Comparison of ENCODE assay signal across 15 cellular contexts in genomic region chr5:37991903-37992299, GRCh38.
A peak's percentile ranks its signal among the peaks of the same experiment; 100 is the strongest.
DNase-seq lines count a peak whose midpoint lies in the region; ATAC-seq and TF ChIP-seq lines count a peak whose summit lies in the region.
"Had no signal": no experiment of that assay in that cellular context is flagged by ENCODE, and none has a peak within 500 bp of the region (broad histone marks: within the 10 kb centered on the region; RNA-seq: fewer than 3 reads in every experiment).

No MANE protein-coding gene starts in this region.

- H3K27me3 Mint-ChIP-seq in GM23338 (ENCODE audit: insufficient read depth, low read depth, poor library complexity) = peaks cover 9% of the 10 kb centered on the region
- H3K27me3 Mint-ChIP-seq in nephron progenitor cell (ENCODE audit: low read depth, poor library complexity) = peaks cover 9% of the 10 kb centered on the region

- H3K9me3 Mint-ChIP-seq in GM23338 (no peaks in the 10 kb centered on the region), nephron progenitor cell (no peaks in the 10 kb centered on the region)
- H3K9me3 Mint-ChIP-seq: CD8-positive, alpha-beta T cell; H9 had no signal

- H3K27me3 ChIP-seq in GM23338 (ENCODE audit: insufficient read depth) (no peaks in the 10 kb centered on the region), smooth muscle cell (ENCODE audit: low read depth) (no peaks in the 10 kb centered on the region)
- H3K27me3 ChIP-seq: BE2C had no signal

- no peak for ATAC-seq in GM23338
- no peak for ATAC-seq in GM21717 (IDR thresholded peaks at IDR 0.05; ENCODE audit: unreplicated experiment)
- ATAC-seq: A549; CD8-positive, alpha-beta T cell had no signal

- H3K4me2 ChIP-seq in GM23338 (no peak overlapping the region), smooth muscle cell (no peak overlapping the region)
- H3K4me2 ChIP-seq: A549 had no signal

- H3K9me2 ChIP-seq in GM23338 (ENCODE audit: insufficient read depth) = no peaks in the 10 kb centered on the region

- H3K4me3 Mint-ChIP-seq in GM23338 (no peak overlapping the region), nephron progenitor cell (peak overlapping the region; percentile 25)
- H3K4me3 Mint-ChIP-seq: CD8-positive, alpha-beta T cell; H9 had no signal

- 95% methylated on average over 4 of the region's 4 CpGs for WGBS in smooth muscle cell (ENCODE audit: low lambda C conversion rate)

- H2AFZ ChIP-seq in GM23338 (peak overlapping the region; percentile 28; the same call in 1 of the 2 replicates), smooth muscle cell (ENCODE audit: low read depth) (peak overlapping the region; percentile 26)
- H2AFZ ChIP-seq: GM23248 had no signal

- no peaks in the 10 kb centered on the region for H3F3A ChIP-seq in GM23338 (replicated peaks; ENCODE audit: low read depth)
- no peaks in the 10 kb centered on the region for H3F3A ChIP-seq in smooth muscle cell (ENCODE audit: low read depth)

- no peak overlapping the region for H3K27ac Mint-ChIP-seq in GM23338
- no peak overlapping the region for H3K27ac Mint-ChIP-seq in nephron progenitor cell
- H3K27ac Mint-ChIP-seq: CD8-positive, alpha-beta T cell had no signal

- no peaks in the 10 kb centered on the region for H3K79me2 ChIP-seq in GM23338 (replicated peaks; ENCODE audit: insufficient read depth)
- no peaks in the 10 kb centered on the region for H3K79me2 ChIP-seq in smooth muscle cell (ENCODE audit: low read depth)

- H3K4me1 ChIP-seq in GM23338 (ENCODE audit: insufficient read depth) = no peaks in the 10 kb centered on the region
- no peaks in the 10 kb centered on the region for H3K4me1 ChIP-seq in smooth muscle cell (ENCODE audit: low read depth)
- H3K4me1 ChIP-seq: A549, BE2C had no signal

- H3K4me1 Mint-ChIP-seq in GM23338 (no peaks in the 10 kb centered on the region), nephron progenitor cell (peaks cover 22% of the 10 kb centered on the region)

- no peak for DNase-seq in GM23338 (ENCODE audit: low spot score)
- peak; percentile 14 for DNase-seq in HuH-7 (ENCODE audit: low spot score)
- no peak for DNase-seq in nephron progenitor cell
- DNase-seq in smooth muscle cell (lab: John Stamatoyannopoulos, UW; ENCODE audit: unreplicated experiment) = no peak
- DNase-seq in NAMALWA (ENCODE audit: low spot score) = no peak
- DNase-seq: BE2C; CD8-positive, alpha-beta T cell; COR-L47; DMS153; GF-D8; GM23248; H9 had no signal

- H3K4me3 ChIP-seq in GM23338 (no peak overlapping the region), smooth muscle cell (no peak overlapping the region)
- H3K4me3 ChIP-seq: A549, GM23248 had no signal

- no peaks in the 10 kb centered on the region for H3K9me3 ChIP-seq in smooth muscle cell (replicated peaks; ENCODE audit: low read depth)
- H3K9me3 ChIP-seq: A549, BE2C had no signal

- H3K36me3 ChIP-seq in GM23338 (ENCODE audit: insufficient read depth) (no peaks in the 10 kb centered on the region), smooth muscle cell (ENCODE audit: low read depth) (no peaks in the 10 kb centered on the region)
- H3K36me3 ChIP-seq: BE2C had no signal

- no peak for TF ChIP-seq CTCF in GM23338 (conservative IDR thresholded peaks at IDR 0.05; ENCODE audit: low read depth in 2 of 2)
- TF ChIP-seq CTCF in nephron progenitor cell (IDR thresholded peaks at IDR 0.05) = no peak
- TF ChIP-seq CTCF in smooth muscle cell (IDR thresholded peaks at IDR 0.05; ENCODE audit: borderline replicate concordance, insufficient read depth, poor library complexity, severe bottlenecking) = no peak

- no peak overlapping the region for H3K27ac ChIP-seq in GM23338 (ENCODE audit: low read depth)
- no peak overlapping the region for H3K27ac ChIP-seq in smooth muscle cell (ENCODE audit: low read depth)
- H3K27ac ChIP-seq: A549, C4-2B, GM23248 had no signal

- H4K20me1 ChIP-seq in GM23338 (replicated peaks; ENCODE audit: insufficient read depth) (no peaks in the 10 kb centered on the region), smooth muscle cell (ENCODE audit: low read depth) (no peaks in the 10 kb centered on the region)

- H3K36me3 Mint-ChIP-seq in GM23338 (ENCODE audit: low read depth) (no peaks in the 10 kb centered on the region), nephron progenitor cell (ENCODE audit: low read depth) (no peaks in the 10 kb centered on the region)
- H3K36me3 Mint-ChIP-seq: CD8-positive, alpha-beta T cell had no signal

- H3K9ac ChIP-seq in smooth muscle cell (ENCODE audit: low read depth) = no peak overlapping the region
- H3K9ac ChIP-seq: GM23248 had no signal

TF ChIP-seq in GM23338, 12 proteins besides CTCF, POLR2A, EP300 and RAD21 (continues in another document):
- TF ChIP-seq POLR2AphosphoS5 (IDR thresholded peaks at IDR 0.05; ENCODE audit: low read depth) (no peak), NANOG (IDR thresholded peaks at IDR 0.05; ENCODE audit: borderline replicate concordance) (no peak), ZNF462 (CRISPR knock-in tag; IDR thresholded peaks at IDR 0.05) (no peak), CREB1 (CRISPR knock-in tag; IDR thresholded peaks at IDR 0.05; ENCODE audit: low read depth) (no peak), EZH2phosphoT487 (IDR thresholded peaks at IDR 0.05; ENCODE audit: unreplicated experiment) (no peak)
